In genomic region chr5:157611571-157612067, GRCh38 we compare ENCODE assay signal across 9 cellular contexts. TPM values are rescaled to one million over a fixed set of nuclear protein-coding genes. Genes with fewer than 3 reads are reported as not detected.
A peak's percentile ranks its signal among the peaks of the same experiment; 100 is the strongest.
DNase-seq lines count a peak whose midpoint lies in the region; ATAC-seq lines count a peak whose summit lies in the region.
"Had no signal": no experiment of that assay in that cellular context is flagged by ENCODE, and none has a peak within 500 bp of the region (broad histone marks: within the 10 kb centered on the region; RNA-seq: fewer than 3 reads in every experiment).

No MANE protein-coding gene starts in this region.

- no peaks in the 10 kb centered on the region for H3K27me3 Mint-ChIP-seq in memory B cell

- no peaks in the 10 kb centered on the region for H3K9me3 Mint-ChIP-seq in memory B cell

- intact Hi-C loops in Right ventricle myocardium superior (cut with DNase I) (no loop called here), posterior cingulate gyrus (cut with DNase I) (no loop called here)

- ATAC-seq in GM18502 (IDR thresholded peaks at IDR 0.05; ENCODE audit: poor library complexity, unreplicated experiment) (peak; percentile 73), GM19463 (IDR thresholded peaks at IDR 0.05; ENCODE audit: unreplicated experiment) (peak; percentile 70), HG03520 (IDR thresholded peaks at IDR 0.05; ENCODE audit: unreplicated experiment) (peak; percentile 56), memory B cell (ENCODE audit: low read depth) (peak; percentile 61), Right ventricle myocardium superior (ENCODE audit: poor library complexity) (no peak)

- H3K4me3 Mint-ChIP-seq in memory B cell: no peak overlapping the region

- no peak for DNase-seq in memory B cell (ENCODE audit: low spot score in 2 of 2)
- no peak for DNase-seq in NCI-H187 treated with DMSO at 0.1 percent for 48 hours (lab: John Stamatoyannopoulos, UW)
- no peak for DNase-seq in NCI-H1105 treated with DMSO at 0.1 percent for 48 hours (lab: John Stamatoyannopoulos, UW)
- DNase-seq in Right ventricle myocardium superior: no peak
- no peak for DNase-seq in posterior cingulate gyrus

- H3K27ac Mint-ChIP-seq in memory B cell: no peak overlapping the region

- H3K4me1 Mint-ChIP-seq in memory B cell: peaks cover 27% of the 10 kb centered on the region

- no peaks in the 10 kb centered on the region for H3K36me3 Mint-ChIP-seq in memory B cell

RNA-seq across cellular contexts. Expression of gene ADAM19, which starts 36.0 kb away (rescaled TPM):
- 8.4 TPM for total RNA-seq in Right ventricle myocardium superior

RNA-seq across cellular contexts. Expression of gene SOX30, which starts 40.6 kb away (rescaled TPM):
- 0.13 TPM for total RNA-seq in Right ventricle myocardium superior
- total RNA-seq: urinary bladder had no signal

RNA-seq across cellular contexts. Expression of gene C5orf52, which starts 59.7 kb away (rescaled TPM):
- total RNA-seq in Right ventricle myocardium superior: not detected
- total RNA-seq: urinary bladder had no signal
